22 cellular contexts compared by ENCODE assay signal in the genomic region with DNA sequence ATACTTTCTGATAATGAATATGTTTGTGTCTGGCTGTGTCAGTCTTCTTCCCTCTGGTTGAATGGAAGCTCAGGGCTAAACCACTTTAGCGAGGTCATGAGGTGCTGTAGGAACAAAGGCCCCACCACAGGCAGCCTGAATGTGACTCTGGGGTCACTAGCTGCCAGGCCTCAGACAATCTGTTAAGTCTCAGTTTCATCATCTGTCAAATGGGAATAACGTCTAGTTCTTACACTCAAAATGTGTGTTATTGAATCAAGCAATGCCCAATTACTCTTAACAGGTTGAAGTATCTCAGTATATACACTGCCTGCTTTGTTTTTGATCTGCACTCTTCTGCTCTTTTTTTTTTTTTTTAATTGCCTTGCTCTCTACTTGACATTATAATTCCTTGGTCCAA.
"Had no signal": no experiment of that assay in that cellular context is flagged by ENCODE, and none has a peak within 500 bp of the region (broad histone marks: within the 10 kb centered on the region; RNA-seq: fewer than 3 reads in every experiment).

No MANE protein-coding gene starts in this region.

- H3K36me3 Mint-ChIP-seq: activated naive CD4-positive, alpha-beta T cell treated with anti-CD3 and anti-CD28 coated beads, Interleukin-2, amount 10 ng/mL, durations not matched to agents 7 days and 5 days; activated naive CD8-positive, alpha-beta T cell treated with anti-CD3 and anti-CD28 coated beads for 36 hours had no signal

- H3K4me1 Mint-ChIP-seq: activated B cell treated with CpG ODN at 0.5 μM for 24 hours; activated CD4-positive, alpha-beta memory T cell treated with anti-CD3 and anti-CD28 coated beads, Interleukin-2, amount 10 ng/mL, durations not matched to agents 7 days and 5 days; activated CD4-positive, alpha-beta T cell treated with anti-CD3 and anti-CD28 coated beads, Interleukin-2, amount 10 ng/mL, durations not matched to agents 24 days and 14 days; activated naive CD4-positive, alpha-beta T cell treated with anti-CD3 and anti-CD28 coated beads, Interleukin-2, amount 10 ng/mL, durations not matched to agents 7 days and 5 days; activated naive CD8-positive, alpha-beta T cell treated with anti-CD3 and anti-CD28 coated beads for 36 hours had no signal

- H3K9me3 Mint-ChIP-seq: activated naive CD8-positive, alpha-beta T cell treated with anti-CD3 and anti-CD28 coated beads for 36 hours; activated T-helper 2 cell treated with anti-CD3 and anti-CD28 coated beads, Interferon-gamma antibody, Interleukin-2, Interleukin-4, amounts not matched to agents 10 μg/mL and 5 μg/mL and 100 μg/mL, durations not matched to agents 14 hours and 24 hours and 36 hours had no signal

- DNase-seq: activated B cell treated with CpG ODN at 0.5 μM for 24 hours; activated CD4-positive, alpha-beta memory T cell treated with anti-CD3 and anti-CD28 coated beads, Interleukin-2, amount 10 ng/mL, durations not matched to agents 7 days and 5 days; activated CD4-positive, alpha-beta T cell treated with anti-CD3 and anti-CD28 coated beads for 1 hour; activated CD4-positive, alpha-beta T cell treated with anti-CD3 and anti-CD28 coated beads, Interleukin-2, amount 10 ng/mL, durations not matched to agents 24 days and 14 days; activated CD8-positive, alpha-beta memory T cell treated with anti-CD3 and anti-CD28 coated beads, Interleukin-2, amount 50 U/mL, for 4 hours; activated gamma-delta T cell treated with Interleukin-2 at 50 U/mL for 16 hours; activated naive CD4-positive, alpha-beta T cell treated with anti-CD3 and anti-CD28 coated beads, Interleukin-2, amount 10 ng/mL, durations not matched to agents 7 days and 5 days; activated naive CD8-positive, alpha-beta T cell treated with anti-CD3 and anti-CD28 coated beads for 36 hours; activated T-cell treated with anti-CD3 and anti-CD28 coated beads, Interleukin-2, amount 50 U/mL, for 72 hours; brain microvascular endothelial cell; Kasumi-1; NCI-H1105 treated with DMSO at 0.1 percent for 48 hours; NCI-H1436 treated with DMSO at 0.1 percent for 48 hours; NCI-H187 treated with DMSO at 0.1 percent for 48 hours; NCI-H2081 treated with DMSO at 0.1 percent for 48 hours; NCI-H524; NCI-H82; RPMI8226; SK-N-SH had no signal

- H3K27me3 Mint-ChIP-seq: activated B cell treated with CpG ODN at 0.5 μM for 24 hours; activated CD4-positive, alpha-beta memory T cell treated with anti-CD3 and anti-CD28 coated beads, Interleukin-2, amount 10 ng/mL, durations not matched to agents 7 days and 5 days; activated CD4-positive, alpha-beta T cell treated with anti-CD3 and anti-CD28 coated beads, Interleukin-2, amount 10 ng/mL, durations not matched to agents 24 days and 14 days; activated naive CD4-positive, alpha-beta T cell treated with anti-CD3 and anti-CD28 coated beads, Interleukin-2, amount 10 ng/mL, durations not matched to agents 7 days and 5 days; activated naive CD8-positive, alpha-beta T cell treated with anti-CD3 and anti-CD28 coated beads for 36 hours had no signal

- ATAC-seq: activated T-cell treated with anti-CD3 and anti-CD28 coated beads, Interleukin-2, amount 50 U/mL, for 72 hours; Panc1; Right ventricle myocardium inferior had no signal

- H3K27ac Mint-ChIP-seq: activated B cell treated with CpG ODN at 0.5 μM for 24 hours; activated CD4-positive, alpha-beta memory T cell treated with anti-CD3 and anti-CD28 coated beads, Interleukin-2, amount 10 ng/mL, durations not matched to agents 7 days and 5 days; activated CD4-positive, alpha-beta T cell treated with anti-CD3 and anti-CD28 coated beads, Interleukin-2, amount 10 ng/mL, durations not matched to agents 24 days and 14 days; activated naive CD4-positive, alpha-beta T cell treated with anti-CD3 and anti-CD28 coated beads, Interleukin-2, amount 10 ng/mL, durations not matched to agents 7 days and 5 days; activated naive CD8-positive, alpha-beta T cell treated with anti-CD3 and anti-CD28 coated beads for 36 hours; activated T-cell treated with anti-CD3 and anti-CD28 coated beads, Interleukin-2, amount 50 U/mL, for 72 hours; activated T-helper 2 cell treated with anti-CD3 and anti-CD28 coated beads, Interferon-gamma antibody, Interleukin-2, Interleukin-4, amounts not matched to agents 10 μg/mL and 5 μg/mL and 100 μg/mL, durations not matched to agents 14 hours and 24 hours and 36 hours had no signal

- H3K4me3 Mint-ChIP-seq: activated B cell treated with CpG ODN at 0.5 μM for 24 hours; activated CD4-positive, alpha-beta memory T cell treated with anti-CD3 and anti-CD28 coated beads, Interleukin-2, amount 10 ng/mL, durations not matched to agents 7 days and 5 days; activated CD4-positive, alpha-beta T cell treated with anti-CD3 and anti-CD28 coated beads, Interleukin-2, amount 10 ng/mL, durations not matched to agents 24 days and 14 days; activated naive CD4-positive, alpha-beta T cell treated with anti-CD3 and anti-CD28 coated beads, Interleukin-2, amount 10 ng/mL, durations not matched to agents 7 days and 5 days; activated naive CD8-positive, alpha-beta T cell treated with anti-CD3 and anti-CD28 coated beads for 36 hours; activated T-cell treated with anti-CD3 and anti-CD28 coated beads, Interleukin-2, amount 50 U/mL, for 72 hours had no signal
